ENCODE assay signal across 16 cellular contexts in genomic region chr9:37374892-37375291, GRCh38. TPM values are rescaled to one million over a fixed set of nuclear protein-coding genes. Genes with fewer than 3 reads are reported as not detected.
DNase-seq lines count a peak whose midpoint lies in the region; ATAC-seq, FAIRE-seq and TF ChIP-seq lines count a peak whose summit lies in the region.
"Had no signal": no experiment of that assay in that cellular context is flagged by ENCODE, and none has a peak within 500 bp of the region (broad histone marks: within the 10 kb centered on the region; RNA-seq: fewer than 3 reads in every experiment).

No MANE protein-coding gene starts in this region.

- CTCF ChIA-PET in naive thymus-derived CD4-positive, alpha-beta T cell (lab: Charles Lee): no interaction called here

- H3K9me3 Mint-ChIP-seq in naive thymus-derived CD4-positive, alpha-beta T cell: no peaks in the 10 kb centered on the region

- H3K27ac Mint-ChIP-seq in naive thymus-derived CD4-positive, alpha-beta T cell: peak overlapping the region in 1 of 9 donors; percentile 14
- H3K27ac Mint-ChIP-seq: activated naive CD8-positive, alpha-beta T cell had no signal

- POLR2A ChIA-PET in naive thymus-derived CD4-positive, alpha-beta T cell (lab: Charles Lee): no interaction called here

- H3K4me3 ChIP-seq in naive thymus-derived CD4-positive, alpha-beta T cell (ENCODE audit: low read length): no peak overlapping the region
- H3K4me3 ChIP-seq in kidney (ENCODE audit: low read length in 2 of 2): no peak overlapping the region
- H3K4me3 ChIP-seq: dorsolateral prefrontal cortex, gastrocnemius medialis had no signal

- H3K27me3 Mint-ChIP-seq in naive thymus-derived CD4-positive, alpha-beta T cell: peaks cover 0 to 19% (median 14%) of the 10 kb centered on the region in 5 donors

- peaks cover 0 to 4% (median 0%) of the 10 kb centered on the region in 7 donors for H3K4me1 Mint-ChIP-seq in naive thymus-derived CD4-positive, alpha-beta T cell

- no peaks in the 10 kb centered on the region for H3K36me3 ChIP-seq in naive thymus-derived CD4-positive, alpha-beta T cell (ENCODE audit: control insufficient read depth in 2 of 3, insufficient read depth in 3 of 3, low read length in 3 of 3)
- H3K36me3 ChIP-seq in kidney (ENCODE audit: control insufficient read depth in 1 of 2, insufficient read depth in 2 of 2, low read length in 2 of 2): no peaks in the 10 kb centered on the region
- H3K36me3 ChIP-seq: gastrocnemius medialis had no signal

- H3K4me3 Mint-ChIP-seq in naive thymus-derived CD4-positive, alpha-beta T cell: no peak overlapping the region
- H3K4me3 Mint-ChIP-seq: activated naive CD8-positive, alpha-beta T cell had no signal

- ATAC-seq in GM18868 (IDR thresholded peaks at IDR 0.05; ENCODE audit: unreplicated experiment) (peak; percentile 37), GM21529 (IDR thresholded peaks at IDR 0.05; ENCODE audit: unreplicated experiment) (peak; percentile 41), HG03460 (IDR thresholded peaks at IDR 0.05; ENCODE audit: unreplicated experiment) (peak; percentile 38)
- ATAC-seq in naive thymus-derived CD4-positive, alpha-beta T cell: peak; percentile 41
- ATAC-seq: gastrocnemius medialis, SK-N-SH treated with all-trans-retinoic acid at 6 μM for 48 hours had no signal

- no peak for TF ChIP-seq CTCF in kidney (IDR thresholded peaks at IDR 0.05; ENCODE audit: borderline replicate concordance, extremely low read depth, insufficient read depth)

- intact Hi-C loops in naive thymus-derived CD4-positive, alpha-beta T cell (cut with micrococcal nuclease): no loop called here
- intact Hi-C loops in kidney (cut with DNase I): no loop called here

- H3K36me3 Mint-ChIP-seq in naive thymus-derived CD4-positive, alpha-beta T cell: no peaks in the 10 kb centered on the region
- H3K36me3 Mint-ChIP-seq: activated naive CD8-positive, alpha-beta T cell had no signal

- no peak for FAIRE-seq in kidney (lab: Jason Lieb, UNC)

- H3K27me3 ChIP-seq in naive thymus-derived CD4-positive, alpha-beta T cell (ENCODE audit: control insufficient read depth in 2 of 2, insufficient read depth in 2 of 2, low read length in 2 of 2): no peaks in the 10 kb centered on the region
- H3K27me3 ChIP-seq: dorsolateral prefrontal cortex, gastrocnemius medialis had no signal

- no peak overlapping the region for H3K27ac ChIP-seq in naive thymus-derived CD4-positive, alpha-beta T cell (ENCODE audit: low read depth, low read length)
- no peak overlapping the region for H3K27ac ChIP-seq in kidney (ENCODE audit: low read depth in 2 of 2, low read length in 2 of 2)
- H3K27ac ChIP-seq: dorsolateral prefrontal cortex, gastrocnemius medialis had no signal

- no peak for DNase-seq in naive thymus-derived CD4-positive, alpha-beta T cell
- no peak for DNase-seq in GOT3 (lab: John Stamatoyannopoulos, UW)
- DNase-seq in GF-D8 (lab: John Stamatoyannopoulos, UW): no peak
- no peak for DNase-seq in NCI-H1417 (lab: John Stamatoyannopoulos, UW)
- no peak for DNase-seq in kidney
- DNase-seq: activated CD4-positive, alpha-beta T cell treated with anti-CD3 and anti-CD28 coated beads, Interleukin-2, amount 50 U/mL, for 4 hours; DMS153; dorsolateral prefrontal cortex; gastrocnemius medialis; IMR-90; NCI-H524 treated with DMSO at 0.1 percent for 48 hours had no signal

- no peak overlapping the region for H3K9ac ChIP-seq in kidney (ENCODE audit: low read length in 2 of 2)

- no peaks in the 10 kb centered on the region for H3K9me3 ChIP-seq in naive thymus-derived CD4-positive, alpha-beta T cell (ENCODE audit: control insufficient read depth in 2 of 3, low read length in 3 of 3)
- H3K9me3 ChIP-seq in kidney (ENCODE audit: control insufficient read depth in 1 of 2, low read length in 2 of 2): no peaks in the 10 kb centered on the region
- H3K9me3 ChIP-seq: gastrocnemius medialis had no signal

- no peaks in the 10 kb centered on the region for H3K4me1 ChIP-seq in naive thymus-derived CD4-positive, alpha-beta T cell (ENCODE audit: control insufficient read depth in 2 of 2, insufficient read depth in 2 of 2, low read length in 2 of 2)
- no peaks in the 10 kb centered on the region for H3K4me1 ChIP-seq in kidney (ENCODE audit: control insufficient read depth in 1 of 2, insufficient read depth in 1 of 2, low read depth in 1 of 2, low read length in 2 of 2)
- H3K4me1 ChIP-seq: gastrocnemius medialis had no signal

RNA-seq across cellular contexts. Expression of gene GRHPR, which starts 47.6 kb away (rescaled TPM):
- total RNA-seq in naive thymus-derived CD4-positive, alpha-beta T cell: 10 to 100 TPM; 33.2 to 58.6 (median 53.1) TPM
- 10 to 100 TPM; 78.1 to 94.7 TPM for polyA plus RNA-seq in naive thymus-derived CD4-positive, alpha-beta T cell
- 101 TPM for total RNA-seq in kidney
- 257 TPM for polyA plus RNA-seq in kidney (ENCODE audit: insufficient read depth, low read depth, low replicate concordance)
